8 cellular contexts compared by ENCODE assay signal in genomic region chr15:76904461-76905012, GRCh38. TPM values are rescaled to one million over a fixed set of nuclear protein-coding genes. Genes with fewer than 3 reads are reported as not detected.
A peak's percentile ranks its signal among the peaks of the same experiment; 100 is the strongest.
DNase-seq lines count a peak whose midpoint lies in the region; ATAC-seq and TF ChIP-seq lines count a peak whose summit lies in the region.

No MANE protein-coding gene starts in this region.

- TF ChIP-seq CTCF in RWPE2 (IDR thresholded peaks at IDR 0.05; ENCODE audit: poor library complexity, severe bottlenecking): no peak
- no peak for TF ChIP-seq CTCF in breast epithelium (IDR thresholded peaks at IDR 0.05)

- H3K36me3 ChIP-seq in RWPE2 (ENCODE audit: low read depth) (no peaks in the 10 kb centered on the region), breast epithelium (no peaks in the 10 kb centered on the region)

- DNase-seq in NK-92 treated with Interleukin-12 subunit alpha and Interleukin-12 subunit beta, amount 100 ng/mL, for 24 hours (lab: John Stamatoyannopoulos, UW): peak; percentile 44
- DNase-seq in NK-92 (lab: John Stamatoyannopoulos, UW; ENCODE audit: unreplicated experiment) (no peak), RWPE2 (ENCODE audit: low spot score) (no peak), breast epithelium (ENCODE audit: low spot score in 2 of 2) (peak in 1 of 2 donors; percentile 19), inferior parietal cortex (ENCODE audit: extremely low spot score) (peak; percentile 35), GOT3 (lab: John Stamatoyannopoulos, UW) (no peak)

- H3K4me3 ChIP-seq in RWPE2 (ENCODE audit: severe bottlenecking) (peak overlapping the region; percentile 62), breast epithelium (peak overlapping the region; percentile 60 to 99 (median 88)), skin epidermis (peak overlapping the region; percentile 62 to 98 (median 82))

- no peak for TF ChIP-seq POLR2A in breast epithelium (IDR thresholded peaks at IDR 0.05)

- H3K4me1 ChIP-seq in RWPE2 (ENCODE audit: insufficient read depth, poor library complexity, severe bottlenecking) (peaks cover 6% of the 10 kb centered on the region), breast epithelium (no peaks in the 10 kb centered on the region)

- peak; percentile 32 for ATAC-seq in HG03045 (IDR thresholded peaks at IDR 0.05; ENCODE audit: unreplicated experiment)
- peak; percentile 75 for ATAC-seq in RWPE2 (ENCODE audit: low read depth)

- H3K27ac ChIP-seq in RWPE2 (ENCODE audit: poor library complexity, severe bottlenecking): peak overlapping the region; percentile 58
- peak overlapping the region; percentile 96 to 98 for H3K27ac ChIP-seq in breast epithelium
- H3K27ac ChIP-seq in skin epidermis: peak overlapping the region; percentile 53 to 98 (median 91)

- H3K27me3 ChIP-seq in RWPE2 (ENCODE audit: insufficient read depth, poor library complexity, severe bottlenecking): no peaks in the 10 kb centered on the region
- H3K27me3 ChIP-seq in breast epithelium: no peaks in the 10 kb centered on the region

- intact Hi-C loops in breast epithelium (cut with DNase I; ENCODE audit: low total_unique reads): no loop called here

- H3K9me3 ChIP-seq in RWPE2 (ENCODE audit: severe bottlenecking) (no peaks in the 10 kb centered on the region), breast epithelium (no peaks in the 10 kb centered on the region)

RNA-seq across cellular contexts. Expression of gene SCAPER, which starts 0.6 kb away (rescaled TPM):
- total RNA-seq in breast epithelium: 10 to 100 TPM; 19.5 to 49.8 (median 28.5) TPM

RNA-seq across cellular contexts. Expression of gene RCN2, which starts 27.0 kb away (rescaled TPM):
- total RNA-seq in breast epithelium: 10 to 100 TPM; 40.6 to 47.2 (median 46.2) TPM

Comparison
In these comparisons a context has a peak if more than half of its experiments do, and no peak if none do; other contexts are left out.
1. DNase-seq: peak in NK-92 treated with Interleukin-12 subunit alpha and Interleukin-12 subunit beta, amount 100 ng/mL, for 24 hours (single experiment) and inferior parietal cortex (single experiment); none in NK-92 (single experiment), RWPE2 (single experiment) and GOT3 (single experiment).
2. Peak in every context shown above with its lines, with median percentiles within 50 percentile points of each other: H3K27ac ChIP-seq and H3K4me3 ChIP-seq.